8 cellular contexts compared by ENCODE assay signal in the genomic region with DNA sequence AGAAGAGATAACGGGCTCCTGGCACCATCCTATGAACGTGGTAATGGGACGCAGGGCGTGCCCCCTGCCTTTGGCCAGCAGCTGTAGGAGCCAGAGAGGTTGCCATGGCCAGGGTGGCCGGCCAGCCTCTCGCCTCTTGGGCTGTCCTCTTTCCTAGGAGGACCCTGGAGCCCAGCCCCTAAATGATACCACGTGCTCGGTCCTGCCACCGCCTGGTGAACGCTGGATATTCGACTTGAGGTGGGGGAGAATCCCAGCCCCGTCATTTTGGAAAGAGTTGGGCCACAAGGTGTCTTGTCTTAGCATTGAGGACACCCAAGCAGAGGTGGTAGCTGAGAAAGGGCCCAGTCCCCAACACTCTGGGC. TPM values are rescaled to one million over a fixed set of nuclear protein-coding genes. Genes with fewer than 3 reads are reported as not detected.
DNase-seq lines count a peak whose midpoint lies in the region; ATAC-seq and TF ChIP-seq lines count a peak whose summit lies in the region.

No MANE protein-coding gene starts in this region.

- ATAC-seq in HG03135 (IDR thresholded peaks at IDR 0.05; ENCODE audit: unreplicated experiment) (peak; percentile 5), WTC11 (peak; percentile 58)

- H3K4me3 Mint-ChIP-seq in WTC11 (peak overlapping the region; percentile 70), osteocyte (ENCODE audit: unreplicated experiment) (peak overlapping the region; percentile 74)

- TF ChIP-seq CTCF in WTC11 (IDR thresholded peaks at IDR 0.05), result no peak
- no peak for TF ChIP-seq CTCF in fibroblast of villous mesenchyme (IDR thresholded peaks at IDR 0.05; ENCODE audit: insufficient read depth, low read depth, low read length)
- no peak for TF ChIP-seq CTCF in osteocyte (IDR thresholded peaks at IDR 0.05)

- no peak overlapping the region for H3K27ac Mint-ChIP-seq in WTC11
- H3K27ac Mint-ChIP-seq in osteocyte (ENCODE audit: unreplicated experiment), result no peak overlapping the region

- DNase-seq in activated T-cell treated with anti-CD3 and anti-CD28 coated beads for 48 hours (ENCODE audit: low read depth) (peak; percentile 2), WTC11 (ENCODE audit: low spot score) (peak; percentile 61), fibroblast of villous mesenchyme (ENCODE audit: low read depth) (no peak), osteocyte (ENCODE audit: extremely low spot score, unreplicated experiment) (no peak), NCI-H2107 treated with DMSO at 0.1 percent for 48 hours (lab: John Stamatoyannopoulos, UW; ENCODE audit: unreplicated experiment) (no peak), SHP77 (lab: John Stamatoyannopoulos, UW) (no peak)
- no peak for DNase-seq in activated T-cell treated with anti-CD3 and anti-CD28 coated beads, Interleukin-2, amount 50 U/mL, for 1 hour

- no peaks in the 10 kb centered on the region for H3K9me3 Mint-ChIP-seq in WTC11
- no peaks in the 10 kb centered on the region for H3K9me3 Mint-ChIP-seq in osteocyte (ENCODE audit: unreplicated experiment)

- H3K27me3 Mint-ChIP-seq in WTC11 (ENCODE audit: low read depth) (peaks cover 83% of the 10 kb centered on the region), osteocyte (ENCODE audit: unreplicated experiment) (peaks cover 32% of the 10 kb centered on the region)

- H3K4me3 ChIP-seq in fibroblast of villous mesenchyme (ENCODE audit: low read depth, low read length), result peak overlapping the region; percentile 55

- CTCF ChIA-PET in WTC11 (lab: Charles Lee), result interaction anchor here (0.5 to 3.3 kb wide), 30 partner anchors 11 to 586 kb away, joined by 3 to 25 read pairs (median 4); partner anchors contain the start of genes HBEGF and PURA

- POLR2A ChIA-PET in WTC11 (lab: Charles Lee), result interaction anchor here (0.8 kb wide), 1 partner anchor 9 kb away, joined by 3 read pairs; no protein-coding TSS in a partner anchor

- H3K36me3 Mint-ChIP-seq in WTC11 (no peaks in the 10 kb centered on the region), osteocyte (ENCODE audit: unreplicated experiment) (no peaks in the 10 kb centered on the region)

- peaks cover 25% of the 10 kb centered on the region for H3K4me1 Mint-ChIP-seq in WTC11
- peaks cover 31% of the 10 kb centered on the region for H3K4me1 Mint-ChIP-seq in osteocyte (ENCODE audit: unreplicated experiment)

TF ChIP-seq in WTC11, 78 proteins besides CTCF, POLR2A, EP300 and RAD21:
- TF ChIP-seq USF2 (CRISPR knock-in tag; IDR thresholded peaks at IDR 0.05), result peak; percentile 77
- peak; percentile 12; the same call in 1 of the 2 replicates for TF ChIP-seq HMGXB4 (CRISPR knock-in tag; IDR thresholded peaks at IDR 0.05)
- no peak for TF ChIP-seq ZSCAN18 (CRISPR knock-in tag; IDR thresholded peaks at IDR 0.05)
- TF ChIP-seq, protein P1, sequence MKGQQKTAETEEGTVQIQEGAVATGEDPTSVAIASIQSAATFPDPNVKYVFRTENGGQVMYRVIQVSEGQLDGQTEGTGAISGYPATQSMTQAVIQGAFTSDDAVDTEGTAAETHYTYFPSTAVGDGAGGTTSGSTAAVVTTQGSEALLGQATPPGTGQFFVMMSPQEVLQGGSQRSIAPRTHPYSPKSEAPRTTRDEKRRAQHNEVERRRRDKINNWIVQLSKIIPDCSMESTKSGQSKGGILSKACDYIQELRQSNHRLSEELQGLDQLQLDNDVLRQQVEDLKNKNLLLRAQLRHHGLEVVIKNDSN (CRISPR knock-in tag; IDR thresholded peaks at IDR 0.05), result peak; percentile 85
- TF ChIP-seq, protein P2, sequence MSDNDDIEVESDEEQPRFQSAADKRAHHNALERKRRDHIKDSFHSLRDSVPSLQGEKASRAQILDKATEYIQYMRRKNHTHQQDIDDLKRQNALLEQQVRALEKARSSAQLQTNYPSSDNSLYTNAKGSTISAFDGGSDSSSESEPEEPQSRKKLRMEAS (CRISPR knock-in tag; IDR thresholded peaks at IDR 0.05), result peak; percentile 83
- no peak for TF ChIP-seq TCF7 (CRISPR knock-in tag; IDR thresholded peaks at IDR 0.05; ENCODE audit: low read depth)
- TF ChIP-seq NR3C1 (CRISPR knock-in tag; conservative IDR thresholded peaks at IDR 0.05; ENCODE audit: low read depth), result 0 out of 2 replicates have a peak, but pooled peaks have one; percentile 47
- 0 out of 2 replicates have a peak, but pooled peaks have one; percentile 44 for TF ChIP-seq CREB1 (CRISPR knock-in tag; IDR thresholded peaks at IDR 0.05)
- TF ChIP-seq JUN (CRISPR knock-in tag; IDR thresholded peaks at IDR 0.05), result no peak
- TF ChIP-seq ZBTB21 (CRISPR knock-in tag; IDR thresholded peaks at IDR 0.05; ENCODE audit: borderline replicate concordance), result 0 out of 2 replicates have a peak, but pooled peaks have one; percentile 11
- no peak for TF ChIP-seq ERG (CRISPR knock-in tag; IDR thresholded peaks at IDR 0.05)
- TF ChIP-seq SOX15 (CRISPR knock-in tag; IDR thresholded peaks at IDR 0.05), result no peak

RNA-seq across cellular contexts. Expression of gene NRG2, which starts 0.4 kb away (rescaled TPM):
- total RNA-seq in WTC11 (2021), result 0.44 to 0.73 TPM (median 0.46 TPM) in 3 replicates
- under 0.01 and 0.64 TPM in 2 replicates for total RNA-seq in fibroblast of villous mesenchyme
- total RNA-seq in osteocyte, result 0.86 and 1.5 TPM in 2 replicates

Comparison
In these comparisons a context has a peak if more than half of its experiments do, and no peak if none do; other contexts are left out.
1. DNase-seq: peak in activated T-cell treated with anti-CD3 and anti-CD28 coated beads for 48 hours (single experiment) and WTC11 (single experiment); none in activated T-cell treated with anti-CD3 and anti-CD28 coated beads, Interleukin-2, amount 50 U/mL, for 1 hour (single experiment), fibroblast of villous mesenchyme (single experiment), osteocyte (single experiment), NCI-H2107 treated with DMSO at 0.1 percent for 48 hours (single experiment) and SHP77 (0 of 2).